In the genomic region with DNA sequence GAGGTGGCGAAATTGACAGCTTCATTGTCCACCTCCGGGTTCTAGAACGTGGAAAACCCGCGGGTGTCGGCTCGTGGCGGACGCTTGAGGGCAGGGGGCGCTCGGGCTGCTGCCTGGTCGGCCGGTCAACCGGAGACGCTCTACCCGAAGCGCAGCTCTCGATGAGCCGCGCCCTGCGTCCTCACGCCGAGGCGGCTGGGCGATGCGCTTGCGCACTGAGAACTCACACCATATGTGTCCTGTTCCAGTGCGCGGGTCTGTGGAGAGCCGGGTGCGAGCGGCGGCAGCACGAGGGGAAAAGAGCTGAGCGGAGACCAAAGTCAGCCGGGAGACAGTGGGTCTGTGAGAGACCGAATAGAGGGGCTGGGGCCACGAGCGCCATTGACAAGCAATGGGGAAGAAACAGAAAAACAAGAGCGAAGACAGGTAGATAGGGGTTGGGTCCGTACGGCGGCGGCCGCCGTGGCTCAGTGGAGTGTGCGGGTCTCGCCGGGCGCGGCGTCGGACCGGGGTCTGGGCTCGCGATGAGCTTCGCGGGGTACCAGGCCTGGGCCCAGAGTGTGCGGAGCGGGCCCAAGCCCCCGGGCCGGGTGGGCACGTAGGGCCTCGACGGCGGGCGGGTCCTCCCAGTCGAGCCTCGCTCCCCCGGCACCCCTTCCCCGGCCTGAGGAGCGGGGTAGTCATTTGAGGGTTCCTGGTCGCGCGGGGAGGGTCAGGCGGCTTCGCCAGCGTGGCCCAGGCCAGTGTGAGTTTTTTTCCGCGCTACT, we compare ENCODE assay signal across 8 cellular contexts. TPM values are rescaled to one million over a fixed set of nuclear protein-coding genes. Genes with fewer than 3 reads are reported as not detected.
DNase-seq lines count a peak whose midpoint lies in the region; ATAC-seq, FAIRE-seq and TF ChIP-seq lines count a peak whose summit lies in the region.

A gene with protein sequence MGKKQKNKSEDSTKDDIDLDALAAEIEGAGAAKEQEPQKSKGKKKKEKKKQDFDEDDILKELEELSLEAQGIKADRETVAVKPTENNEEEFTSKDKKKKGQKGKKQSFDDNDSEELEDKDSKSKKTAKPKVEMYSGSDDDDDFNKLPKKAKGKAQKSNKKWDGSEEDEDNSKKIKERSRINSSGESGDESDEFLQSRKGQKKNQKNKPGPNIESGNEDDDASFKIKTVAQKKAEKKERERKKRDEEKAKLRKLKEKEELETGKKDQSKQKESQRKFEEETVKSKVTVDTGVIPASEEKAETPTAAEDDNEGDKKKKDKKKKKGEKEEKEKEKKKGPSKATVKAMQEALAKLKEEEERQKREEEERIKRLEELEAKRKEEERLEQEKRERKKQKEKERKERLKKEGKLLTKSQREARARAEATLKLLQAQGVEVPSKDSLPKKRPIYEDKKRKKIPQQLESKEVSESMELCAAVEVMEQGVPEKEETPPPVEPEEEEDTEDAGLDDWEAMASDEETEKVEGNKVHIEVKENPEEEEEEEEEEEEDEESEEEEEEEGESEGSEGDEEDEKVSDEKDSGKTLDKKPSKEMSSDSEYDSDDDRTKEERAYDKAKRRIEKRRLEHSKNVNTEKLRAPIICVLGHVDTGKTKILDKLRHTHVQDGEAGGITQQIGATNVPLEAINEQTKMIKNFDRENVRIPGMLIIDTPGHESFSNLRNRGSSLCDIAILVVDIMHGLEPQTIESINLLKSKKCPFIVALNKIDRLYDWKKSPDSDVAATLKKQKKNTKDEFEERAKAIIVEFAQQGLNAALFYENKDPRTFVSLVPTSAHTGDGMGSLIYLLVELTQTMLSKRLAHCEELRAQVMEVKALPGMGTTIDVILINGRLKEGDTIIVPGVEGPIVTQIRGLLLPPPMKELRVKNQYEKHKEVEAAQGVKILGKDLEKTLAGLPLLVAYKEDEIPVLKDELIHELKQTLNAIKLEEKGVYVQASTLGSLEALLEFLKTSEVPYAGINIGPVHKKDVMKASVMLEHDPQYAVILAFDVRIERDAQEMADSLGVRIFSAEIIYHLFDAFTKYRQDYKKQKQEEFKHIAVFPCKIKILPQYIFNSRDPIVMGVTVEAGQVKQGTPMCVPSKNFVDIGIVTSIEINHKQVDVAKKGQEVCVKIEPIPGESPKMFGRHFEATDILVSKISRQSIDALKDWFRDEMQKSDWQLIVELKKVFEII (plus strand): TSS at position 226 of the 767 bp plus-strand sequence. CDS start 166 bp downstream, at position 392.

- no peaks in the 10 kb centered on the region for H3K27me3 Mint-ChIP-seq in T-helper 17 cell

- FAIRE-seq in urothelium cell line (lab: Jason Lieb, UNC), result peak; percentile 90

- peak; percentile 61 for ATAC-seq in GM18502 (IDR thresholded peaks at IDR 0.05; ENCODE audit: poor library complexity, unreplicated experiment)
- peak; percentile 54 for ATAC-seq in HG02943 (IDR thresholded peaks at IDR 0.05; ENCODE audit: low read depth, unreplicated experiment)
- ATAC-seq in T-helper 17 cell, result peak; percentile 73
- peak; percentile 88 to 91 (median 89) for ATAC-seq in psoas muscle

- WGBS in psoas muscle, 3 donors, result 0% methylated on average over 64 to 80 of the region's 80 CpGs

- H3K4me1 ChIP-seq in right atrium auricular region (peaks cover 0 to 46% of the 10 kb centered on the region in 2 donors), psoas muscle (peaks cover 50% of the 10 kb centered on the region)

- no peak within 1 kb of the TSS for H3K27ac Mint-ChIP-seq in T-helper 17 cell

- H3K4me3 Mint-ChIP-seq in T-helper 17 cell, result no peak within 1 kb of the TSS

- H3K27me3 ChIP-seq in right atrium auricular region (no peaks in the 10 kb centered on the region), psoas muscle (ENCODE audit: insufficient read depth in 3 of 3, low read length in 2 of 3) (no peaks in the 10 kb centered on the region)

- H3K9me3 ChIP-seq in T-helper 17 cell (ENCODE audit: control insufficient read depth, low read length, poor library complexity, severe bottlenecking), result no peaks in the 10 kb centered on the region
- H3K9me3 ChIP-seq in right atrium auricular region, result no peaks in the 10 kb centered on the region
- no peaks in the 10 kb centered on the region for H3K9me3 ChIP-seq in psoas muscle

- TF ChIP-seq CTCF in right atrium auricular region (IDR thresholded peaks at IDR 0.05), result peak; percentile 51 to 84
- peak; percentile 59 for TF ChIP-seq CTCF in psoas muscle (IDR thresholded peaks at IDR 0.05)

- H3K4me3 ChIP-seq in right atrium auricular region, result peak within 1 kb of the TSS; percentile 71 to 98
- H3K4me3 ChIP-seq in psoas muscle, result peak within 1 kb of the TSS; percentile 95

- peak; percentile 95 for DNase-seq in NCI-H1694 treated with DMSO at 0.1 percent for 48 hours (lab: John Stamatoyannopoulos, UW)
- DNase-seq in T-helper 17 cell, result peak; percentile 81 to 87 (median 84)
- peak; percentile 52 to 99 (median 93) for DNase-seq in anterior cingulate cortex (lab: John Stamatoyannopoulos, UW)
- peak; percentile 97 for DNase-seq in right atrium auricular region (ENCODE audit: low spot score)
- DNase-seq in psoas muscle, result peak; percentile 97 to 99
- peak; percentile 98 for DNase-seq in urothelium cell line (ENCODE audit: low spot score)

- intact Hi-C loops in psoas muscle (cut with DNase I), result loop anchor here (2.0 to 10.0 kb wide), 3 partner anchors 153 to 157 kb away; a partner anchor contains a TSS

- H3K36me3 ChIP-seq in right atrium auricular region, result peaks cover 9% of the 10 kb centered on the region
- peaks cover 0 to 11% of the 10 kb centered on the region in 2 donors for H3K36me3 ChIP-seq in psoas muscle (ENCODE audit: insufficient read depth in 1 of 2, low read depth in 1 of 2)

- no peaks in the 10 kb centered on the region for H3K36me3 Mint-ChIP-seq in T-helper 17 cell (ENCODE audit: low read depth)

- H3K27ac ChIP-seq in right atrium auricular region (peak within 1 kb of the TSS; percentile 93), psoas muscle (peak within 1 kb of the TSS; percentile 97)

- peaks cover 24% of the 10 kb centered on the region for H3K4me1 Mint-ChIP-seq in T-helper 17 cell

RNA-seq across cellular contexts. Expression of the gene that starts here (rescaled TPM):
- total RNA-seq in T-helper 17 cell (10 to 100 TPM; 35.9 to 36.2 TPM), right atrium auricular region (10 to 100 TPM; 50.7 to 81.0 TPM), psoas muscle (10 to 100 TPM; 54.2 to 94.3 (median 75.2) TPM)
- polyA plus RNA-seq in psoas muscle, result 100 to 1,000 TPM in 1 of 3 donors, 10 to 100 TPM in 2; 70.5 to 117 (median 83.1) TPM

Comparison
In these comparisons a context has a peak if more than half of its experiments do, and no peak if none do; other contexts are left out.
1. Peak in every context shown above with its lines: DNase-seq, ATAC-seq, H3K4me3 ChIP-seq and H3K27ac ChIP-seq.